Comparison of ENCODE assay signal across 28 cellular contexts in the genomic region with DNA sequence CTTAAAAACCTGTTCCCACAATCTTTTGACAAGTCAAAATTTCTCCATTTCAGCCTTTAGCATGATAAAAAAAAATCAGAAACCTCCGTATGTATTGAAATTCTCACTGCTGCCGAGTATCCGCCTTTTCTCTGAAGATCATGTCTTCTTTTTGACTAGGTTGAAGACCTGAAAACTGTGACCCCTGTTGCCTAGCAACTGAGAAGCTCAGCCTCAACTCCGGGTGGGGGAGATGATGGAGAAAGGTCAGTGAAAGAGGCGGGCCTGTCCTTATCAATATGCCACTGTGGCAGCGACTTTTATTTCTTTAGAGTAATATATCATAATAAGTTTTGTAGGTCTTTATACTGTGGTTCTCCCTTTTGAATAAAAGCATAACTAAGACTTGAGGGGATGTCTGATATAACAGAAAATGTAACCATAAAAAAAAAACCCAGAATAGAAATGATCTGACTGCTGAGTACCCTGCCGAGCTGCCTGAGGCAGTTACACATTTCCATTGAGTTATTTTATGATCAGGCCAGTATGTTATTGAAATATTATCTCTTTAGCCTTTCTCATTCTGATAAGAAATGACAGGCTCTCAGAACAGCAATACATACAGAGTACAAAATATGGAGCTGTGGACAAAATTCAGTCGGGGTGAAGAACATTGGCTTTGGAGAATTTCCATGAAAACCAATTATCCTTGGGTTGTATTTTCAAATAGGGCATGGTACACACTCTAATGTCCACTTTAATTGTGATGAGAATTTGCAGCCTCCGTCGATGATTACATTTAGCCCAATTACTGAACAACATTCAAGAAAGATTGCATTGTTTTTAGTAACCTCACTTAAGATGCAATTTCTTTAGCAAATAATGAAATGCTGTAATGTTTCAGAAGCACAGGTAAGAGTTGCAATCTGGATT.
DNase-seq lines count a peak whose midpoint lies in the region; ATAC-seq and TF ChIP-seq lines count a peak whose summit lies in the region.
"Had no signal": no experiment of that assay in that cellular context is flagged by ENCODE, and none has a peak within 500 bp of the region (broad histone marks: within the 10 kb centered on the region; RNA-seq: fewer than 3 reads in every experiment).

No MANE protein-coding gene starts in this region.

- no peaks in the 10 kb centered on the region for H3K36me3 ChIP-seq in BE2C
- H3K36me3 ChIP-seq in adipocyte (ENCODE audit: control insufficient read depth, insufficient read depth, low read length, severe bottlenecking) = no peaks in the 10 kb centered on the region
- H3K36me3 ChIP-seq in gastrocnemius medialis = no peaks in the 10 kb centered on the region
- H3K36me3 ChIP-seq: right lobe of liver, stomach, vagina, WERI-Rb-1 had no signal

- H3K4me1 Mint-ChIP-seq in nephron = peaks cover 29% of the 10 kb centered on the region
- H3K4me1 Mint-ChIP-seq: activated naive CD4-positive, alpha-beta T cell treated with anti-CD3 and anti-CD28 coated beads, Interleukin-2, amount 50 U/mL, for 24 hours; CD4-positive, alpha-beta memory T cell; memory B cell had no signal

- peaks cover 7% of the 10 kb centered on the region for H3K27me3 Mint-ChIP-seq in nephron (ENCODE audit: low read depth)
- H3K27me3 Mint-ChIP-seq: progenitor cell of endocrine pancreas had no signal

- no peak overlapping the region for H3K4me3 Mint-ChIP-seq in nephron
- H3K4me3 Mint-ChIP-seq: activated naive CD4-positive, alpha-beta T cell treated with anti-CD3 and anti-CD28 coated beads, Interleukin-2, amount 50 U/mL, for 24 hours; CD4-positive, alpha-beta memory T cell; H9; memory B cell had no signal

- H3K9me3 ChIP-seq in BE2C (no peaks in the 10 kb centered on the region), adipocyte (ENCODE audit: control insufficient read depth, low read length) (no peaks in the 10 kb centered on the region), gastrocnemius medialis (no peaks in the 10 kb centered on the region)
- H3K9me3 ChIP-seq: right lobe of liver, stomach, vagina had no signal

- no peak overlapping the region for H3K9ac ChIP-seq in adipocyte (ENCODE audit: low read length)

- intact Hi-C loops in gastrocnemius medialis (cut with DNase I; ENCODE audit: low total_unique reads) = no loop called here

- no peak for TF ChIP-seq POLR2A in gastrocnemius medialis (IDR thresholded peaks at IDR 0.05)

- DNase-seq in BE2C (peak; percentile 61), HEK293T (ENCODE audit: extremely low spot score) (peak; percentile 16), adipocyte (ENCODE audit: low read depth) (peak; percentile 52), gastrocnemius medialis (no peak), dedifferentiated amniotic fluid mesenchymal stem cell (ENCODE audit: extremely low spot score) (no peak)
- DNase-seq: activated CD4-positive, alpha-beta T cell treated with anti-CD3 and anti-CD28 coated beads for 48 hours; amygdala; CD4-positive, alpha-beta memory T cell; H9; hippocampal formation; NCI-H2171; NCI-H524; nucleus accumbens; right lobe of liver; SIG-M5; stimulated activated CD4-positive, alpha-beta T cell treated with anti-CD3 and anti-CD28 coated beads, Interleukin-4, amount 100 ng/mL, for 1 hour; stomach; T1000; WERI-Rb-1 had no signal

- peak overlapping the region; percentile 64 for H3K4me3 ChIP-seq in BE2C (ENCODE audit: low read depth, low read length)
- H3K4me3 ChIP-seq in adipocyte (ENCODE audit: low read length) = no peak overlapping the region
- no peak overlapping the region for H3K4me3 ChIP-seq in gastrocnemius medialis
- H3K4me3 ChIP-seq: right lobe of liver, stomach, vagina had no signal

- no peaks in the 10 kb centered on the region for H3K36me3 Mint-ChIP-seq in nephron (ENCODE audit: low read depth)
- H3K36me3 Mint-ChIP-seq: activated naive CD4-positive, alpha-beta T cell treated with anti-CD3 and anti-CD28 coated beads, Interleukin-2, amount 50 U/mL, for 24 hours; CD4-positive, alpha-beta memory T cell; memory B cell had no signal

- H3K27me3 ChIP-seq in BE2C (no peaks in the 10 kb centered on the region), adipocyte (replicated peaks; ENCODE audit: control insufficient read depth, insufficient read depth, low read length) (peaks cover 40% of the 10 kb centered on the region), gastrocnemius medialis (peaks cover 0 to 3% (median 0%) of the 10 kb centered on the region in 3 donors)
- H3K27me3 ChIP-seq: right lobe of liver, vagina had no signal

- no peak for ATAC-seq in GM21529 (IDR thresholded peaks at IDR 0.05; ENCODE audit: unreplicated experiment)
- no peak for ATAC-seq in GM18861 (IDR thresholded peaks at IDR 0.05; ENCODE audit: unreplicated experiment)
- ATAC-seq in gastrocnemius medialis = no peak
- ATAC-seq: left lobe of liver, right lobe of liver had no signal

- H3K9me3 Mint-ChIP-seq in nephron = no peaks in the 10 kb centered on the region
- H3K9me3 Mint-ChIP-seq: activated naive CD4-positive, alpha-beta T cell treated with anti-CD3 and anti-CD28 coated beads, Interleukin-2, amount 50 U/mL, for 24 hours; activated T-helper 2 cell treated with anti-CD3 and anti-CD28 coated beads, Interferon-gamma antibody, Interleukin-2, Interleukin-4, amounts not matched to agents 10 μg/mL and 5 μg/mL and 100 μg/mL, durations not matched to agents 14 hours and 24 hours and 36 hours; CD4-positive, alpha-beta memory T cell; H9; memory B cell had no signal

- CTCF ChIA-PET in HEK293T (lab: Yijun Ruan, JAX) = no interaction called here

- H3K4me1 ChIP-seq in BE2C = peaks cover 23% of the 10 kb centered on the region
- no peaks in the 10 kb centered on the region for H3K4me1 ChIP-seq in adipocyte (ENCODE audit: control insufficient read depth, insufficient read depth, low read length)
- H3K4me1 ChIP-seq in gastrocnemius medialis = no peaks in the 10 kb centered on the region
- H3K4me1 ChIP-seq: right lobe of liver, stomach, vagina had no signal

- H3K27ac ChIP-seq in gastrocnemius medialis = no peak overlapping the region
- H3K27ac ChIP-seq: right lobe of liver, stomach, vagina, WERI-Rb-1 had no signal

- peak overlapping the region; percentile 28 to 91 (median 64) for H3K27ac Mint-ChIP-seq in nephron
- H3K27ac Mint-ChIP-seq: activated naive CD4-positive, alpha-beta T cell treated with anti-CD3 and anti-CD28 coated beads, Interleukin-2, amount 50 U/mL, for 24 hours; activated T-helper 2 cell treated with anti-CD3 and anti-CD28 coated beads, Interferon-gamma antibody, Interleukin-2, Interleukin-4, amounts not matched to agents 10 μg/mL and 5 μg/mL and 100 μg/mL, durations not matched to agents 14 hours and 24 hours and 36 hours; CD4-positive, alpha-beta memory T cell; H9; memory B cell had no signal

- TF ChIP-seq CTCF in BE2C (IDR thresholded peaks at IDR 0.05; ENCODE audit: low read depth, low read length) (no peak), nephron (IDR thresholded peaks at IDR 0.05; ENCODE audit: unreplicated experiment in 3 of 3) (no peak), gastrocnemius medialis (IDR thresholded peaks at IDR 0.05 in 4 of 5, conservative IDR thresholded peaks at IDR 0.05 in 1 of 5) (no peak)

- in situ Hi-C loops in gastrocnemius medialis (cut with MboI; ENCODE audit: low sequenced_read_pairs in 4 of 4) = no loop called here

- POLR2A ChIA-PET in HEK293T (lab: Yijun Ruan, JAX) = no interaction called here

TF ChIP-seq in HEK293T, 16 proteins besides CTCF, POLR2A, EP300 and RAD21:
- TF ChIP-seq BHLHE40 (IDR thresholded peaks at IDR 0.05; ENCODE audit: borderline replicate concordance) (no peak), CTBP1 (IDR thresholded peaks at IDR 0.05; ENCODE audit: borderline replicate concordance) (no peak), FOXK2 (IDR thresholded peaks at IDR 0.05) (no peak), LEF1 (IDR thresholded peaks at IDR 0.05; ENCODE audit: borderline replicate concordance) (no peak), SP1 (IDR thresholded peaks at IDR 0.05) (no peak), NFRKB (IDR thresholded peaks at IDR 0.05) (no peak), HDGF (IDR thresholded peaks at IDR 0.05; ENCODE audit: borderline replicate concordance) (no peak), L3MBTL2 (conservative IDR thresholded peaks at IDR 0.05) (no peak), ZNF384 (IDR thresholded peaks at IDR 0.05) (no peak), ELF4 (IDR thresholded peaks at IDR 0.05) (no peak), FOXA1 (IDR thresholded peaks at IDR 0.05) (no peak), TARDBP (IDR thresholded peaks at IDR 0.05) (no peak)
- TF ChIP-seq, protein P1, sequence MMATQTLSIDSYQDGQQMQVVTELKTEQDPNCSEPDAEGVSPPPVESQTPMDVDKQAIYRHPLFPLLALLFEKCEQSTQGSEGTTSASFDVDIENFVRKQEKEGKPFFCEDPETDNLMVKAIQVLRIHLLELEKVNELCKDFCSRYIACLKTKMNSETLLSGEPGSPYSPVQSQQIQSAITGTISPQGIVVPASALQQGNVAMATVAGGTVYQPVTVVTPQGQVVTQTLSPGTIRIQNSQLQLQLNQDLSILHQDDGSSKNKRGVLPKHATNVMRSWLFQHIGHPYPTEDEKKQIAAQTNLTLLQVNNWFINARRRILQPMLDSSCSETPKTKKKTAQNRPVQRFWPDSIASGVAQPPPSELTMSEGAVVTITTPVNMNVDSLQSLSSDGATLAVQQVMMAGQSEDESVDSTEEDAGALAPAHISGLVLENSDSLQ (IDR thresholded peaks at IDR 0.05) = no peak

Comparison
In these comparisons a context has a peak if more than half of its experiments do, and no peak if none do; other contexts are left out.
1. DNase-seq: peak in BE2C (single experiment), HEK293T (single experiment) and adipocyte (single experiment); none in gastrocnemius medialis (0 of 2) and dedifferentiated amniotic fluid mesenchymal stem cell (single experiment).